ENCODE assay signal across 37 cellular contexts in the genomic region with DNA sequence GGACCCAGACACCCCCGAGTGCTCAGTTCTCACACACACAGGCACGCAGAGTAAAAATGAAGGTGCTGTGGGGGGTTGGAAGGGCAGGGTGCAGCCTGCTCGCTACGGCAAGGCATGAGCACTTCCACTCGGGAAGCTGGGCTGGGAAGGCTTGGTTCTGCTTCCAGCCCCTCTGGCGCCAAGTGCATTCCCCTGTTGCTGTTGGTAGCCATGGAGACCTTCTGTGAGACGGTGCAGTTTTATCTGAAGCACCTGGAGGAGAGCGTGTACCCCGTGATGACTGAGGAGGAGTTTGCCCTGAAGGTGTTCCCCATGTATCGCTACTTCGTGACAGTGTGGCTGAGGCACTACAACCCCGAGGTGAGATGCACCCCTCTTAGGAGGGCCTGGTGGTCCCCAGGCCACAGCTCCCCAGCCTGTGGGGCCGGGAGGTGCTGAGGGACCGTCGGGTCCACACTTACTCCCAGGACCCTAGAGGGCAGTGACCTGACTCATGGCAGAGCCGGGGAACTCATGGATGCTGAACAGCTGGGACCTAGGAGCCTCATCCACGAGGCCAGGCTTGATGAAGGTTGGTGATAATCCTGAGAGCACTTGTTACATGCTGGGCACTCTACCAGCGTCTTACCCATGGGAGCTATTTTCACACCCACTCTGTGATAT. TPM values are rescaled to one million over a fixed set of nuclear protein-coding genes. Genes with fewer than 3 reads are reported as not detected.
A peak's percentile ranks its signal among the peaks of the same experiment; 100 is the strongest.
DNase-seq lines count a peak whose midpoint lies in the region; ATAC-seq, FAIRE-seq and TF ChIP-seq lines count a peak whose summit lies in the region.
"Had no signal": no experiment of that assay in that cellular context is flagged by ENCODE, and none has a peak within 500 bp of the region (broad histone marks: within the 10 kb centered on the region; RNA-seq: fewer than 3 reads in every experiment).

No MANE protein-coding gene starts in this region.

- H2BK15ac ChIP-seq in H1 (ENCODE audit: low read length) (no peak overlapping the region), neuronal stem cell (ENCODE audit: low read length) (peak overlapping the region; percentile 65)

- H2AFZ ChIP-seq in H1 (ENCODE audit: low read length) (no peak overlapping the region), neuronal stem cell (ENCODE audit: low read length) (no peak overlapping the region)
- H2AFZ ChIP-seq: hepatocyte had no signal

- no peak for ATAC-seq in HG02759 (IDR thresholded peaks at IDR 0.05; ENCODE audit: unreplicated experiment)
- ATAC-seq: PC-3; Right ventricle myocardium inferior; SK-N-SH treated with all-trans-retinoic acid at 6 μM for 48 hours; stimulated activated naive CD8-positive, alpha-beta T cell treated with anti-CD3 and anti-CD28 coated beads, Interleukin-15, amount 100 ng/mL, for 72 hours had no signal

- CTCF ChIA-PET in H1 (lab: Charles Lee; ENCODE audit: partially characterized antibody) = no interaction called here

- H3K9me3 ChIP-seq in H1 (ENCODE audit: insufficient read depth in 2 of 2, low read depth in 1 of 2, low read length in 1 of 2) = peaks cover 0 to 5% of the 10 kb centered on the region in 2 experiments; a peak in 1 of 4 replicates
- no peaks in the 10 kb centered on the region for H3K9me3 ChIP-seq in neuronal stem cell (replicated peaks in 1 of 2; ENCODE audit: control insufficient read depth in 2 of 2, insufficient read depth in 1 of 2, low read depth in 1 of 2, low read length in 2 of 2)
- H3K9me3 ChIP-seq: right atrium auricular region, tibial artery had no signal

- no peak overlapping the region for H4K91ac ChIP-seq in H1 (replicated peaks; ENCODE audit: insufficient read length, low read length)
- no peak overlapping the region for H4K91ac ChIP-seq in neuronal stem cell (ENCODE audit: low read depth, low read length, poor library complexity)

- no peaks in the 10 kb centered on the region for H3K36me3 Mint-ChIP-seq in CD14-positive monocyte
- H3K36me3 Mint-ChIP-seq: activated naive CD4-positive, alpha-beta T cell treated with anti-CD3 and anti-CD28 coated beads, Interleukin-2, amount 50 U/mL, for 24 hours; IgD-negative memory B cell; memory B cell had no signal

- no peak overlapping the region for H3K23ac ChIP-seq in H1 (ENCODE audit: insufficient read length)
- no peak overlapping the region for H3K23ac ChIP-seq in neuronal stem cell (ENCODE audit: low read depth, low read length, poor library complexity)

- no peaks in the 10 kb centered on the region for H3K4me1 Mint-ChIP-seq in CD14-positive monocyte
- H3K4me1 Mint-ChIP-seq: activated B cell treated with CpG ODN at 0.5 μM for 24 hours; activated naive CD4-positive, alpha-beta T cell treated with anti-CD3 and anti-CD28 coated beads, Interleukin-2, amount 50 U/mL, for 24 hours; IgD-negative memory B cell; stimulated activated naive CD8-positive, alpha-beta T cell treated with anti-CD3 and anti-CD28 coated beads, Interleukin-15, amount 100 ng/mL, for 72 hours had no signal

- no peak overlapping the region for H2BK20ac ChIP-seq in H1 (ENCODE audit: low read length)

- TF ChIP-seq EP300 in H1 (IDR thresholded peaks at IDR 0.05; ENCODE audit: borderline replicate concordance in 1 of 2, low read depth in 2 of 2, low read length in 2 of 2) = no peak

- no peak overlapping the region for H3K56ac ChIP-seq in H1 (replicated peaks; ENCODE audit: insufficient read length, low read depth, low read length)

- H3K27ac ChIP-seq in H1 (ENCODE audit: low read depth, low read length) (no peak overlapping the region), neuronal stem cell (replicated peaks; ENCODE audit: low read length) (no peak overlapping the region)
- H3K27ac ChIP-seq: hepatocyte, right atrium auricular region, tibial artery had no signal

- H3K4me1 ChIP-seq in H1 (replicated peaks in 1 of 4; ENCODE audit: control insufficient read depth in 3 of 4, insufficient read depth in 4 of 4, low read length in 3 of 4) (no peaks in the 10 kb centered on the region), neuronal stem cell (ENCODE audit: control insufficient read depth in 2 of 2, insufficient read depth in 1 of 2, low read depth in 1 of 2, low read length in 2 of 2) (no peaks in the 10 kb centered on the region)
- H3K4me1 ChIP-seq: right atrium auricular region, tibial artery had no signal

- H3K4me3 ChIP-seq in H7 (ENCODE audit: insufficient read depth, low read depth, low read length) (no peak overlapping the region), H1 (ENCODE audit: extremely low read depth in 1 of 4, insufficient read depth in 2 of 4, low read depth in 3 of 4, low read length in 4 of 4) (no peak overlapping the region), neuronal stem cell (ENCODE audit: low read length in 2 of 2) (no peak overlapping the region)
- H3K4me3 ChIP-seq: hepatocyte, right atrium auricular region, tibial artery had no signal

- FAIRE-seq in H1 (lab: Jason Lieb, UNC) = no peak
- FAIRE-seq: endothelial cell of umbilical vein had no signal

- H3K9me3 Mint-ChIP-seq in CD14-positive monocyte = peaks cover 0 to 2% (median 0%) of the 10 kb centered on the region in 7 donors
- H3K9me3 Mint-ChIP-seq: activated B cell treated with CpG ODN at 0.5 μM for 24 hours; activated naive CD4-positive, alpha-beta T cell treated with anti-CD3 and anti-CD28 coated beads, Interleukin-2, amount 50 U/mL, for 24 hours; activated T-helper 1 cell treated with anti-CD3 and anti-CD28 coated beads, Interleukin-12 subunit alpha, Interleukin-12 subunit beta, Interleukin-2, Interleukin-4 antibody, amounts not matched to agents 30 ng/mL and 10 ng/mL and 1 ng/mL, durations not matched to agents 14 hours and 24 hours and 36 hours; IgD-negative memory B cell; memory B cell; stimulated activated naive CD8-positive, alpha-beta T cell treated with anti-CD3 and anti-CD28 coated beads, Interleukin-15, amount 100 ng/mL, for 72 hours; T-helper 1 cell treated with Interleukin-12 subunit alpha and Interleukin-12 subunit beta and Interleukin-4 antibody, amounts not matched to agents 30 μg/mL and 1 μg/mL, for 36 hours had no signal

- H4K20me1 ChIP-seq in H1 (replicated peaks in 1 of 2; ENCODE audit: control insufficient read depth in 1 of 2, insufficient read depth in 2 of 2, low read length in 2 of 2) = no peaks in the 10 kb centered on the region

- no peak overlapping the region for H4K5ac ChIP-seq in H1 (ENCODE audit: insufficient read length, low read depth, low read length)

- no peaks in the 10 kb centered on the region for H3K36me3 ChIP-seq in H7 (replicated peaks; ENCODE audit: control insufficient read depth, insufficient read depth, low read length)
- H3K36me3 ChIP-seq in H1 (ENCODE audit: control insufficient read depth in 2 of 4, insufficient read depth in 4 of 4, low read length in 3 of 4) = no peaks in the 10 kb centered on the region
- H3K36me3 ChIP-seq in neuronal stem cell (replicated peaks in 1 of 2; ENCODE audit: control insufficient read depth in 2 of 2, insufficient read depth in 2 of 2, low read length in 2 of 2) = no peaks in the 10 kb centered on the region
- H3K36me3 ChIP-seq: right atrium auricular region, tibial artery had no signal

- no peak overlapping the region for H3K18ac ChIP-seq in H1 (ENCODE audit: extremely low read depth, low read length)
- no peak overlapping the region for H3K18ac ChIP-seq in neuronal stem cell (ENCODE audit: low read length)

- no peak overlapping the region for H3K4me3 Mint-ChIP-seq in CD14-positive monocyte
- H3K4me3 Mint-ChIP-seq: activated B cell treated with CpG ODN at 0.5 μM for 24 hours; activated naive CD4-positive, alpha-beta T cell treated with anti-CD3 and anti-CD28 coated beads, Interleukin-2, amount 50 U/mL, for 24 hours; activated T-helper 1 cell treated with anti-CD3 and anti-CD28 coated beads, Interleukin-12 subunit alpha, Interleukin-12 subunit beta, Interleukin-2, Interleukin-4 antibody, amounts not matched to agents 30 ng/mL and 10 ng/mL and 1 ng/mL, durations not matched to agents 14 hours and 24 hours and 36 hours; IgD-negative memory B cell; memory B cell; stimulated activated naive CD8-positive, alpha-beta T cell treated with anti-CD3 and anti-CD28 coated beads, Interleukin-15, amount 100 ng/mL, for 72 hours; T-helper 1 cell treated with Interleukin-12 subunit alpha and Interleukin-12 subunit beta and Interleukin-4 antibody, amounts not matched to agents 30 μg/mL and 1 μg/mL, for 36 hours had no signal

- no peak overlapping the region for H3K4ac ChIP-seq in H1 (replicated peaks; ENCODE audit: insufficient read length, low read depth, low read length)
- H3K4ac ChIP-seq in neuronal stem cell (ENCODE audit: low read length) = peak overlapping the region; percentile 20

- H3K27me3 ChIP-seq in H7 (ENCODE audit: control insufficient read depth, insufficient read depth, low read length) = no peaks in the 10 kb centered on the region
- H3K27me3 ChIP-seq in H1 (replicated peaks in 1 of 4; ENCODE audit: control insufficient read depth in 3 of 4, extremely low read depth in 1 of 4, insufficient read depth in 3 of 4, low read length in 3 of 4) = no peaks in the 10 kb centered on the region
- peaks cover 0 to 3% (median 0%) of the 10 kb centered on the region in 3 experiments for H3K27me3 ChIP-seq in neuronal stem cell (ENCODE audit: control insufficient read depth in 3 of 3, insufficient read depth in 3 of 3, low read depth in 1 of 3, low read length in 3 of 3)
- H3K27me3 ChIP-seq: hepatocyte, right atrium auricular region, tibial artery had no signal

- H3K14ac ChIP-seq in H1 (ENCODE audit: insufficient read length) (no peak overlapping the region), neuronal stem cell (ENCODE audit: low read length) (no peak overlapping the region)

- TF ChIP-seq POLR2A in H1 (IDR thresholded peaks at IDR 0.05; ENCODE audit: control extremely low read depth in 1 of 2, low read depth in 2 of 2, low read length in 2 of 2) = no peak

- peak; percentile 81 for DNase-seq in DMS79 (lab: John Stamatoyannopoulos, UW)
- peak; percentile 10 for DNase-seq in H7
- peak in 1 of 2 experiments; percentile 23 for DNase-seq in H1 (ENCODE audit: low read depth in 1 of 2, low spot score in 2 of 2)
- no peak for DNase-seq in neuronal stem cell (ENCODE audit: low spot score)
- no peak for DNase-seq in CD14-positive monocyte (ENCODE audit: low spot score)
- DNase-seq in NAMALWA (ENCODE audit: low spot score) = no peak
- DNase-seq: activated B cell treated with CpG ODN at 0.5 μM for 24 hours; activated CD8-positive, alpha-beta memory T cell treated with anti-CD3 and anti-CD28 coated beads, Interleukin-2, amount 50 U/mL, for 4 hours; amniotic stem cell; left cardiac atrium; NCI-H1694; NCI-H2171; NCI-H510A; NK-92 treated with Interleukin-12 subunit alpha and Interleukin-12 subunit beta, amount 100 ng/mL, for 24 hours; PC-3; posterior cingulate gyrus; stimulated activated CD8-positive, alpha-beta memory T cell treated with anti-CD3 and anti-CD28 coated beads, Interleukin-4, amount 100 ng/mL, for 48 hours; stimulated activated naive CD8-positive, alpha-beta T cell treated with anti-CD3 and anti-CD28 coated beads, Interleukin-15, amount 100 ng/mL, for 72 hours had no signal

- no peak for TF ChIP-seq CTCF in H1 (IDR thresholded peaks at IDR 0.05; ENCODE audit: control extremely low read depth in 1 of 3, insufficient read depth in 1 of 3, low read depth in 1 of 3, low read length in 3 of 3)
- TF ChIP-seq CTCF in CD14-positive monocyte (IDR thresholded peaks at IDR 0.05) = no peak

- WGBS in H1 (ENCODE audit: extremely low coverage in 1 of 2, insufficient coverage in 1 of 2, insufficient read length in 1 of 2, insufficient replicate concordance in 2 of 2, low coverage in 1 of 2, low lambda C conversion rate in 2 of 2, missing lambda C conversion rate in 1 of 2), 2 experiments = 90% methylated on average over 15 of the region's 18 CpGs; no CpG with 5 or more reads in 1 of the 2 experiments
- WGBS in neuronal stem cell (ENCODE audit: extremely low coverage in 2 of 2, insufficient read length in 2 of 2, insufficient replicate concordance in 1 of 2), 2 donors = no CpG with 5 or more reads among the region's 18 CpGs

- H3K9ac ChIP-seq in H1 (replicated peaks in 1 of 4; ENCODE audit: extremely low read depth in 1 of 4, low read depth in 3 of 4, low read length in 3 of 4) = no peak overlapping the region
- H3K9ac ChIP-seq in neuronal stem cell (ENCODE audit: low read depth, low read length, poor library complexity) = peak overlapping the region; percentile 34

- H2BK120ac ChIP-seq in H1 (replicated peaks; ENCODE audit: low read depth, low read length) (no peak overlapping the region), neuronal stem cell (ENCODE audit: low read depth, low read length) (no peak overlapping the region)

- H3K4me2 ChIP-seq in H1 (ENCODE audit: insufficient read depth in 1 of 2, low read depth in 2 of 2, low read length in 2 of 2) = no peak overlapping the region
- no peak overlapping the region for H3K4me2 ChIP-seq in neuronal stem cell (ENCODE audit: insufficient read depth, low read length, poor library complexity, severe bottlenecking)
- H3K4me2 ChIP-seq: hepatocyte had no signal

- H2AK5ac ChIP-seq in H1 (ENCODE audit: low read depth, low read length) (no peak overlapping the region), neuronal stem cell (ENCODE audit: low read depth, low read length) (peak overlapping the region; percentile 2)

- POLR2A ChIA-PET in H1 (lab: Charles Lee; ENCODE audit: partially characterized antibody) = no interaction called here

- 0 out of 2 replicates have a peak overlapping the region, but pooled peaks have one; percentile 9 for H2BK12ac ChIP-seq in H1 (ENCODE audit: low read depth, low read length)
- H2BK12ac ChIP-seq in neuronal stem cell (ENCODE audit: low read length) = no peak overlapping the region

- TF ChIP-seq RAD21 in H1 (IDR thresholded peaks at IDR 0.05 in 1 of 2, conservative IDR thresholded peaks at IDR 0.05 in 1 of 2; ENCODE audit: low read depth in 2 of 2, low read length in 2 of 2) = no peak

- peak overlapping the region; percentile 83; the same call in 1 of the 2 replicates for H4K8ac ChIP-seq in H1 (ENCODE audit: extremely low read depth, insufficient read depth, low read length)
- H4K8ac ChIP-seq in neuronal stem cell (ENCODE audit: low read depth, low read length) = no peak overlapping the region

- intact Hi-C loops in CD14-positive monocyte (cut with micrococcal nuclease) = no loop called here

- peaks cover 0 to 7% (median 4%) of the 10 kb centered on the region in 3 donors for H3K27me3 Mint-ChIP-seq in CD14-positive monocyte (ENCODE audit: low read depth in 3 of 3)
- H3K27me3 Mint-ChIP-seq: activated naive CD4-positive, alpha-beta T cell treated with anti-CD3 and anti-CD28 coated beads, Interleukin-2, amount 50 U/mL, for 24 hours had no signal

- no peaks in the 10 kb centered on the region for H3K79me1 ChIP-seq in H1 (ENCODE audit: low read depth, low read length)
- no peaks in the 10 kb centered on the region for H3K79me1 ChIP-seq in neuronal stem cell (ENCODE audit: low read depth, low read length)

- no peak overlapping the region for H3K27ac Mint-ChIP-seq in CD14-positive monocyte
- H3K27ac Mint-ChIP-seq: activated B cell treated with CpG ODN at 0.5 μM for 24 hours; activated naive CD4-positive, alpha-beta T cell treated with anti-CD3 and anti-CD28 coated beads, Interleukin-2, amount 50 U/mL, for 24 hours; activated T-helper 1 cell treated with anti-CD3 and anti-CD28 coated beads, Interleukin-12 subunit alpha, Interleukin-12 subunit beta, Interleukin-2, Interleukin-4 antibody, amounts not matched to agents 30 ng/mL and 10 ng/mL and 1 ng/mL, durations not matched to agents 14 hours and 24 hours and 36 hours; IgD-negative memory B cell; memory B cell; T-helper 1 cell treated with Interleukin-12 subunit alpha and Interleukin-12 subunit beta and Interleukin-4 antibody, amounts not matched to agents 30 μg/mL and 1 μg/mL, for 36 hours had no signal

- no peaks in the 10 kb centered on the region for H3K79me2 ChIP-seq in H1 (ENCODE audit: control insufficient read depth in 1 of 2, insufficient read depth in 2 of 2, low read length in 2 of 2)
- H3K79me2 ChIP-seq: hepatocyte had no signal

- no peak overlapping the region for H2BK5ac ChIP-seq in H1 (ENCODE audit: low read depth, low read length)
- no peak overlapping the region for H2BK5ac ChIP-seq in neuronal stem cell (ENCODE audit: low read length)

- no peaks in the 10 kb centered on the region for H3K23me2 ChIP-seq in H1 (ENCODE audit: low read depth, low read length)

RNA-seq across cellular contexts. Expression of gene MROH2A, which starts 15.5 kb away (rescaled TPM):
- total RNA-seq in H7 (2014; rRNA removed; shearing (Covaris generic)) = not detected in 2 replicates
- total RNA-seq in H1 (2021; fragmentation: NEBNext Ultra II Directional; extraction: Animal tissue kit (Norgen Biotek cat#: 25700)) = not detected in 2 replicates
- polyA plus RNA-seq in H1 (2011; rRNA removed) (not detected in 2 replicates), CD14-positive monocyte (not detected)
- polyA plus RNA-seq in H1 (2011; cell fraction: cytosol; rRNA removed) = not detected
- polyA plus RNA-seq in H1 (2011; cell fraction: nucleus; rRNA removed) = not detected
- polyA plus RNA-seq in H1 (2012, experiment 1 of 2) = not detected in 4 replicates
- polyA plus RNA-seq in H1 (2012, experiment 2 of 2) = not detected
- polyA plus RNA-seq in H1 (2013, experiment 1 of 2) = not detected
- not detected for polyA plus RNA-seq in H1 (2013, experiment 2 of 2)
- not detected in 2 replicates for polyA minus RNA-seq in H1 (2011; rRNA and poly(A)+ RNA removed)
- polyA minus RNA-seq in H1 (2011; cell fraction: cytosol; rRNA and poly(A)+ RNA removed) = not detected
- polyA minus RNA-seq in H1 (2011; cell fraction: nucleus; rRNA and poly(A)+ RNA removed) = not detected
- polyA plus RNA-seq in neuronal stem cell (2013, experiment 1 of 2) = not detected
- not detected for polyA plus RNA-seq in neuronal stem cell (2013, experiment 2 of 2)
- total RNA-seq: activated B cell treated with CpG ODN at 0.5 μM for 24 hours; activated T-helper 1 cell treated with anti-CD3 and anti-CD28 coated beads, Interleukin-12 subunit alpha, Interleukin-12 subunit beta, Interleukin-2, Interleukin-4 antibody, amounts not matched to agents 30 ng/mL and 10 ng/mL and 1 ng/mL, durations not matched to agents 14 hours and 24 hours and 36 hours; cerebellum; dermis microvascular lymphatic vessel endothelial cell; endothelial cell of umbilical vein; fibroblast of lung; G401; hepatocyte; left cardiac atrium; PC-3; right atrium auricular region; Right ventricle myocardium inferior had no signal
- polyA plus RNA-seq: AG04450, BJ, endothelial cell of umbilical vein, fibroblast of lung, hepatocyte, IgD-negative memory B cell, neural cell had no signal

RNA-seq across cellular contexts. Expression of gene UGT1A1, which starts 33.5 kb away (rescaled TPM):
- not detected in 2 replicates for total RNA-seq in H7 (2014; rRNA removed; shearing (Covaris generic))
- not detected in 2 replicates for total RNA-seq in H1 (2021; fragmentation: NEBNext Ultra II Directional; extraction: Animal tissue kit (Norgen Biotek cat#: 25700))
- polyA plus RNA-seq in H1 (2011; rRNA removed) = not detected in 2 replicates
- not detected for polyA plus RNA-seq in H1 (2011; cell fraction: cytosol; rRNA removed)
- polyA plus RNA-seq in H1 (2011; cell fraction: nucleus; rRNA removed) = 0.07 TPM
- not detected in 4 replicates for polyA plus RNA-seq in H1 (2012, experiment 1 of 2)
- not detected for polyA plus RNA-seq in H1 (2012, experiment 2 of 2)
- polyA plus RNA-seq in H1 (2013, experiment 1 of 2) = not detected
- polyA plus RNA-seq in H1 (2013, experiment 2 of 2) = not detected
- not detected in 2 replicates for polyA minus RNA-seq in H1 (2011; rRNA and poly(A)+ RNA removed)
- polyA minus RNA-seq in H1 (2011; cell fraction: cytosol; rRNA and poly(A)+ RNA removed) = not detected
- polyA minus RNA-seq in H1 (2011; cell fraction: nucleus; rRNA and poly(A)+ RNA removed) = not detected
- not detected for polyA plus RNA-seq in neuronal stem cell (2013, experiment 1 of 2)
- not detected for polyA plus RNA-seq in neuronal stem cell (2013, experiment 2 of 2)
- polyA plus RNA-seq in CD14-positive monocyte = not detected
- total RNA-seq: activated B cell treated with CpG ODN at 0.5 μM for 24 hours; activated T-helper 1 cell treated with anti-CD3 and anti-CD28 coated beads, Interleukin-12 subunit alpha, Interleukin-12 subunit beta, Interleukin-2, Interleukin-4 antibody, amounts not matched to agents 30 ng/mL and 10 ng/mL and 1 ng/mL, durations not matched to agents 14 hours and 24 hours and 36 hours; cerebellum; dermis microvascular lymphatic vessel endothelial cell; endothelial cell of umbilical vein; fibroblast of lung; G401; left cardiac atrium; right atrium auricular region; Right ventricle myocardium inferior had no signal
- polyA plus RNA-seq: AG04450, BJ, endothelial cell of umbilical vein, fibroblast of lung, IgD-negative memory B cell, neural cell had no signal

Comparison
In these comparisons a context has a peak if more than half of its experiments do, and no peak if none do; other contexts are left out.
1. DNase-seq: peak in DMS79 (single experiment) and H7 (single experiment); none in neuronal stem cell (single experiment), CD14-positive monocyte (single experiment) and NAMALWA (single experiment).